ENCODE assay signal across 8 cellular contexts in genomic region chr19:49849433-49850220, GRCh38. TPM values are rescaled to one million over a fixed set of nuclear protein-coding genes. Genes with fewer than 3 reads are reported as not detected.
A peak's percentile ranks its signal among the peaks of the same experiment; 100 is the strongest.
DNase-seq lines count a peak whose midpoint lies in the region; ATAC-seq, FAIRE-seq and TF ChIP-seq lines count a peak whose summit lies in the region.

No MANE protein-coding gene starts in this region.

- H3K9me3 ChIP-seq in keratinocyte (ENCODE audit: control insufficient read depth, low read depth, low read length) (no peaks in the 10 kb centered on the region), suprapubic skin (no peaks in the 10 kb centered on the region)

- CTCF ChIA-PET in activated CD8-positive, alpha-beta memory T cell treated with anti-CD3 and anti-CD28 coated beads, Interleukin-2, amount 10 ng/mL, durations not matched to agents 7 days and 5 days (lab: Charles Lee): interaction anchor here (0.6 to 3.4 kb wide), 5 partner anchors 11 to 789 kb away, joined by 3 to 14 read pairs (median 4); partner anchors contain the start of gene FUZ

- peaks cover 26% of the 10 kb centered on the region for H3K4me1 ChIP-seq in keratinocyte (ENCODE audit: control insufficient read depth, extremely low read depth, insufficient read depth, low read length)
- H3K4me1 ChIP-seq in suprapubic skin: peaks cover 42% of the 10 kb centered on the region

- WGBS in suprapubic skin: 88% methylated on average over 15 of the region's 15 CpGs

- H3K27me3 Mint-ChIP-seq in activated CD8-positive, alpha-beta memory T cell treated with anti-CD3 and anti-CD28 coated beads, Interleukin-2, amount 10 ng/mL, durations not matched to agents 7 days and 5 days: peaks cover 21% of the 10 kb centered on the region
- H3K27me3 Mint-ChIP-seq in activated T-helper 2 cell treated with anti-CD3 and anti-CD28 coated beads, Interferon-gamma antibody, Interleukin-2, Interleukin-4, amounts not matched to agents 10 μg/mL and 5 μg/mL and 100 μg/mL, durations not matched to agents 14 hours and 24 hours and 36 hours (ENCODE audit: low read depth): no peaks in the 10 kb centered on the region

- peak overlapping the region; percentile 94 for H3K9ac ChIP-seq in keratinocyte (ENCODE audit: control insufficient read depth, extremely low read depth, insufficient read depth, low read length)

- H3K36me3 ChIP-seq in keratinocyte (ENCODE audit: control insufficient read depth in 2 of 2, extremely low read depth in 1 of 2, insufficient read depth in 2 of 2, low read length in 2 of 2) (no peaks in the 10 kb centered on the region), suprapubic skin (peaks cover 4% of the 10 kb centered on the region)

- no peak overlapping the region for H2AFZ ChIP-seq in keratinocyte (ENCODE audit: control insufficient read depth, low read length)

- dilution Hi-C loops in keratinocyte (cut with MboI; ENCODE audit: extremely low pct_ligation_motif_present, low sequenced_read_pairs): no loop called here

- H3K27ac ChIP-seq in keratinocyte (ENCODE audit: control insufficient read depth, insufficient read depth, low read length): no peak overlapping the region
- peak overlapping the region; percentile 99 for H3K27ac ChIP-seq in suprapubic skin

- peaks cover 42% of the 10 kb centered on the region for H3K4me1 Mint-ChIP-seq in activated CD8-positive, alpha-beta memory T cell treated with anti-CD3 and anti-CD28 coated beads, Interleukin-2, amount 10 ng/mL, durations not matched to agents 7 days and 5 days
- H3K4me1 Mint-ChIP-seq in activated T-helper 2 cell treated with anti-CD3 and anti-CD28 coated beads, Interferon-gamma antibody, Interleukin-2, Interleukin-4, amounts not matched to agents 10 μg/mL and 5 μg/mL and 100 μg/mL, durations not matched to agents 14 hours and 24 hours and 36 hours (ENCODE audit: low read depth): peaks cover 37% of the 10 kb centered on the region

- peaks cover 1% of the 10 kb centered on the region for H3K36me3 Mint-ChIP-seq in activated CD8-positive, alpha-beta memory T cell treated with anti-CD3 and anti-CD28 coated beads, Interleukin-2, amount 10 ng/mL, durations not matched to agents 7 days and 5 days
- H3K36me3 Mint-ChIP-seq in activated T-helper 2 cell treated with anti-CD3 and anti-CD28 coated beads, Interferon-gamma antibody, Interleukin-2, Interleukin-4, amounts not matched to agents 10 μg/mL and 5 μg/mL and 100 μg/mL, durations not matched to agents 14 hours and 24 hours and 36 hours (ENCODE audit: low read depth): peaks cover 15% of the 10 kb centered on the region

- H3K4me3 ChIP-seq in keratinocyte (ENCODE audit: control insufficient read depth in 2 of 3, extremely low read depth in 1 of 3, insufficient read depth in 2 of 3, low read depth in 1 of 3, low read length in 3 of 3) (peak overlapping the region in 1 of 3 experiments; percentile 88), suprapubic skin (peak overlapping the region; percentile 98)

- ATAC-seq in activated CD8-positive, alpha-beta memory T cell treated with anti-CD3 and anti-CD28 coated beads, Interleukin-2, amount 10 ng/mL, durations not matched to agents 7 days and 5 days: no peak
- no peak for ATAC-seq in HG02840 (IDR thresholded peaks at IDR 0.05; ENCODE audit: low FRiP score, unreplicated experiment)
- ATAC-seq in HG03521 (IDR thresholded peaks at IDR 0.05; ENCODE audit: unreplicated experiment): no peak
- no peak for ATAC-seq in HG03342 (IDR thresholded peaks at IDR 0.05; ENCODE audit: unreplicated experiment)

- TF ChIP-seq CTCF in keratinocyte (optimal IDR thresholded peaks at IDR 0.05 in 1 of 3, IDR thresholded peaks at IDR 0.05 in 1 of 3, conservative IDR thresholded peaks at IDR 0.05 in 1 of 3; ENCODE audit: extremely low read depth in 1 of 3, insufficient read depth in 2 of 3, low read length in 3 of 3) (no peak), suprapubic skin (IDR thresholded peaks at IDR 0.05) (no peak)

- peaks cover 2% of the 10 kb centered on the region for H3K9me3 Mint-ChIP-seq in activated CD8-positive, alpha-beta memory T cell treated with anti-CD3 and anti-CD28 coated beads, Interleukin-2, amount 10 ng/mL, durations not matched to agents 7 days and 5 days (ENCODE audit: low read depth)
- peaks cover 5% of the 10 kb centered on the region for H3K9me3 Mint-ChIP-seq in activated T-helper 2 cell treated with anti-CD3 and anti-CD28 coated beads, Interferon-gamma antibody, Interleukin-2, Interleukin-4, amounts not matched to agents 10 μg/mL and 5 μg/mL and 100 μg/mL, durations not matched to agents 14 hours and 24 hours and 36 hours

- H3K27me3 ChIP-seq in keratinocyte (ENCODE audit: control insufficient read depth, extremely low read depth, insufficient read depth, low read length): no peaks in the 10 kb centered on the region
- H3K27me3 ChIP-seq in suprapubic skin: no peaks in the 10 kb centered on the region

- TF ChIP-seq POLR2A in suprapubic skin (IDR thresholded peaks at IDR 0.05): no peak

- H3K4me3 Mint-ChIP-seq in activated CD8-positive, alpha-beta memory T cell treated with anti-CD3 and anti-CD28 coated beads, Interleukin-2, amount 10 ng/mL, durations not matched to agents 7 days and 5 days: peak overlapping the region; percentile 85
- H3K4me3 Mint-ChIP-seq in activated T-helper 2 cell treated with anti-CD3 and anti-CD28 coated beads, Interferon-gamma antibody, Interleukin-2, Interleukin-4, amounts not matched to agents 10 μg/mL and 5 μg/mL and 100 μg/mL, durations not matched to agents 14 hours and 24 hours and 36 hours (ENCODE audit: low read depth): peak overlapping the region; percentile 89

- no peak for TF ChIP-seq EP300 in suprapubic skin (IDR thresholded peaks at IDR 0.05)

- no peak for DNase-seq in activated CD8-positive, alpha-beta memory T cell treated with anti-CD3 and anti-CD28 coated beads, Interleukin-2, amount 10 ng/mL, durations not matched to agents 7 days and 5 days
- no peak for DNase-seq in activated CD8-positive, alpha-beta memory T cell treated with anti-CD3 and anti-CD28 coated beads, Interleukin-2, amount 50 U/mL, for 48 hours
- no peak for DNase-seq in activated T-helper 2 cell treated with anti-CD3 and anti-CD28 coated beads, Interferon-gamma antibody, Interleukin-2, Interleukin-4, amounts not matched to agents 10 μg/mL and 5 μg/mL and 100 μg/mL, durations not matched to agents 14 hours and 24 hours and 36 hours (ENCODE audit: low spot score)
- DNase-seq in keratinocyte (ENCODE audit: low read depth, low spot score) (no peak), suprapubic skin (ENCODE audit: low spot score in 2 of 2) (no peak)

- intact Hi-C loops in activated T-helper 2 cell treated with anti-CD3 and anti-CD28 coated beads, Interferon-gamma antibody, Interleukin-2, Interleukin-4, amounts not matched to agents 10 μg/mL and 5 μg/mL and 100 μg/mL, durations not matched to agents 14 hours and 24 hours and 36 hours (cut with micrococcal nuclease): loop anchor here (1.0 kb wide), 1 partner anchor 28 kb away; the partner anchor contains the start of genes AKT1S1 and TBC1D17

- peaks cover 22% of the 10 kb centered on the region for H3K79me2 ChIP-seq in keratinocyte (ENCODE audit: control insufficient read depth, insufficient read depth, low read length)

- H4K20me1 ChIP-seq in keratinocyte (ENCODE audit: control insufficient read depth, extremely low read depth, insufficient read depth, low read length): peaks cover 5% of the 10 kb centered on the region

- no peak for FAIRE-seq in keratinocyte (lab: Jason Lieb, UNC)

- H3K4me2 ChIP-seq in keratinocyte (ENCODE audit: control insufficient read depth, extremely low read depth, insufficient read depth, low read depth, low read length): peak overlapping the region; percentile 92

- no peaks in the 10 kb centered on the region for H3K9me1 ChIP-seq in keratinocyte (ENCODE audit: control insufficient read depth, extremely low read depth, insufficient read depth, low read length)

- peak overlapping the region; percentile 61 for H3K27ac Mint-ChIP-seq in activated CD8-positive, alpha-beta memory T cell treated with anti-CD3 and anti-CD28 coated beads, Interleukin-2, amount 10 ng/mL, durations not matched to agents 7 days and 5 days
- H3K27ac Mint-ChIP-seq in activated T-helper 2 cell treated with anti-CD3 and anti-CD28 coated beads, Interferon-gamma antibody, Interleukin-2, Interleukin-4, amounts not matched to agents 10 μg/mL and 5 μg/mL and 100 μg/mL, durations not matched to agents 14 hours and 24 hours and 36 hours: peak overlapping the region; percentile 52

RNA-seq across cellular contexts. Expression of gene PTOV1, which starts 1.3 kb away (rescaled TPM):
- total RNA-seq in activated CD8-positive, alpha-beta memory T cell treated with anti-CD3 and anti-CD28 coated beads, Interleukin-2, amount 10 ng/mL, durations not matched to agents 7 days and 5 days: 10 to 100 TPM; 78.2 to 79.4 TPM
- total RNA-seq in activated T-helper 2 cell treated with anti-CD3 and anti-CD28 coated beads, Interferon-gamma antibody, Interleukin-2, Interleukin-4, amounts not matched to agents 10 μg/mL and 5 μg/mL and 100 μg/mL, durations not matched to agents 14 hours and 24 hours and 36 hours: 127 and 134 TPM in 2 replicates
- polyA plus RNA-seq in keratinocyte: 22.9 to 49.0 TPM (median 32.1 TPM) in 3 replicates
- 54.8 TPM for polyA plus RNA-seq in keratinocyte (2011; ENCODE audit: low read depth)
- polyA plus RNA-seq in keratinocyte (2011; cell fraction: cytosol; rRNA removed): 22.2 and 39.2 TPM in 2 replicates
- 59.3 and 74.1 TPM in 2 replicates for polyA plus RNA-seq in keratinocyte (2011; cell fraction: nucleus; rRNA removed)
- 74.8 and 79.1 TPM in 2 replicates for polyA plus RNA-seq in keratinocyte (2012; ENCODE audit: low replicate concordance)
- 39.9 to 100 TPM (median 40.4 TPM) in 3 replicates for polyA minus RNA-seq in keratinocyte
- polyA minus RNA-seq in keratinocyte (2011; cell fraction: cytosol; rRNA and poly(A)+ RNA removed): 84.6 TPM
- polyA minus RNA-seq in keratinocyte (2011; cell fraction: nucleus; rRNA and poly(A)+ RNA removed): 26.4 and 29.0 TPM in 2 replicates
- total RNA-seq in suprapubic skin: 100 to 1,000 TPM in 1 of 4 donors, 10 to 100 TPM in 3; 82.2 to 147 (median 91.2) TPM

RNA-seq across cellular contexts. Expression of gene PNKP, which starts 17.7 kb away (rescaled TPM):
- total RNA-seq in activated CD8-positive, alpha-beta memory T cell treated with anti-CD3 and anti-CD28 coated beads, Interleukin-2, amount 10 ng/mL, durations not matched to agents 7 days and 5 days: 100 to 1,000 TPM; 130 to 133 TPM
- total RNA-seq in activated T-helper 2 cell treated with anti-CD3 and anti-CD28 coated beads, Interferon-gamma antibody, Interleukin-2, Interleukin-4, amounts not matched to agents 10 μg/mL and 5 μg/mL and 100 μg/mL, durations not matched to agents 14 hours and 24 hours and 36 hours: 111 and 117 TPM in 2 replicates
- polyA plus RNA-seq in keratinocyte: 19.3 to 26.4 TPM (median 19.6 TPM) in 3 replicates
- polyA plus RNA-seq in keratinocyte (2011; ENCODE audit: low read depth): 12.0 TPM
- 6.5 and 15.1 TPM in 2 replicates for polyA plus RNA-seq in keratinocyte (2011; cell fraction: cytosol; rRNA removed)
- polyA plus RNA-seq in keratinocyte (2011; cell fraction: nucleus; rRNA removed): 58.6 and 72.5 TPM in 2 replicates
- polyA plus RNA-seq in keratinocyte (2012; ENCODE audit: low replicate concordance): 20.7 and 36.0 TPM in 2 replicates
- 12.3 to 38.4 TPM (median 17.5 TPM) in 3 replicates for polyA minus RNA-seq in keratinocyte
- polyA minus RNA-seq in keratinocyte (2011; cell fraction: cytosol; rRNA and poly(A)+ RNA removed): 22.1 TPM
- polyA minus RNA-seq in keratinocyte (2011; cell fraction: nucleus; rRNA and poly(A)+ RNA removed): 29.1 and 33.6 TPM in 2 replicates
- 10 to 100 TPM; 26.0 to 53.3 (median 40.5) TPM for total RNA-seq in suprapubic skin

RNA-seq across cellular contexts. Expression of gene AKT1S1, which starts 27.5 kb away (rescaled TPM):
- 10 to 100 TPM; 13.4 to 21.2 TPM for total RNA-seq in activated CD8-positive, alpha-beta memory T cell treated with anti-CD3 and anti-CD28 coated beads, Interleukin-2, amount 10 ng/mL, durations not matched to agents 7 days and 5 days
- total RNA-seq in activated T-helper 2 cell treated with anti-CD3 and anti-CD28 coated beads, Interferon-gamma antibody, Interleukin-2, Interleukin-4, amounts not matched to agents 10 μg/mL and 5 μg/mL and 100 μg/mL, durations not matched to agents 14 hours and 24 hours and 36 hours: 26.6 and 29.7 TPM in 2 replicates
- polyA plus RNA-seq in keratinocyte: 27.2 to 43.8 TPM (median 28.8 TPM) in 3 replicates
- polyA plus RNA-seq in keratinocyte (2011; ENCODE audit: low read depth): 12.1 TPM
- 35.0 and 54.7 TPM in 2 replicates for polyA plus RNA-seq in keratinocyte (2011; cell fraction: cytosol; rRNA removed)
- 35.4 and 46.8 TPM in 2 replicates for polyA plus RNA-seq in keratinocyte (2011; cell fraction: nucleus; rRNA removed)
- polyA plus RNA-seq in keratinocyte (2012; ENCODE audit: low replicate concordance): 31.8 and 54.4 TPM in 2 replicates
- 15.9 to 41.5 TPM (median 21.8 TPM) in 3 replicates for polyA minus RNA-seq in keratinocyte
- polyA minus RNA-seq in keratinocyte (2011; cell fraction: cytosol; rRNA and poly(A)+ RNA removed): 43.9 TPM
- 12.0 and 15.3 TPM in 2 replicates for polyA minus RNA-seq in keratinocyte (2011; cell fraction: nucleus; rRNA and poly(A)+ RNA removed)
- total RNA-seq in suprapubic skin: 10 to 100 TPM; 19.3 to 25.1 (median 20.0) TPM

RNA-seq across cellular contexts. Expression of gene TBC1D17, which starts 27.9 kb away (rescaled TPM):
- total RNA-seq in activated CD8-positive, alpha-beta memory T cell treated with anti-CD3 and anti-CD28 coated beads, Interleukin-2, amount 10 ng/mL, durations not matched to agents 7 days and 5 days: 10 to 100 TPM; 26.2 to 39.3 TPM
- total RNA-seq in activated T-helper 2 cell treated with anti-CD3 and anti-CD28 coated beads, Interferon-gamma antibody, Interleukin-2, Interleukin-4, amounts not matched to agents 10 μg/mL and 5 μg/mL and 100 μg/mL, durations not matched to agents 14 hours and 24 hours and 36 hours: 40.0 and 42.3 TPM in 2 replicates
- polyA plus RNA-seq in keratinocyte: 9.0 to 25.6 TPM (median 9.4 TPM) in 3 replicates
- 5.1 TPM for polyA plus RNA-seq in keratinocyte (2011; ENCODE audit: low read depth)
- polyA plus RNA-seq in keratinocyte (2011; cell fraction: cytosol; rRNA removed): 15.5 and 20.2 TPM in 2 replicates
- polyA plus RNA-seq in keratinocyte (2011; cell fraction: nucleus; rRNA removed): 19.6 and 29.7 TPM in 2 replicates
- 22.6 and 24.6 TPM in 2 replicates for polyA plus RNA-seq in keratinocyte (2012; ENCODE audit: low replicate concordance)
- polyA minus RNA-seq in keratinocyte: 9.2 to 31.4 TPM (median 11.6 TPM) in 3 replicates
- 19.8 TPM for polyA minus RNA-seq in keratinocyte (2011; cell fraction: cytosol; rRNA and poly(A)+ RNA removed)
- polyA minus RNA-seq in keratinocyte (2011; cell fraction: nucleus; rRNA and poly(A)+ RNA removed): 12.9 and 17.7 TPM in 2 replicates
- total RNA-seq in suprapubic skin: 10 to 100 TPM; 40.5 to 93.4 (median 59.4) TPM

RNA-seq across cellular contexts. Expression of gene MED25, which starts 31.5 kb away (rescaled TPM):
- total RNA-seq in activated CD8-positive, alpha-beta memory T cell treated with anti-CD3 and anti-CD28 coated beads, Interleukin-2, amount 10 ng/mL, durations not matched to agents 7 days and 5 days: 10 to 100 TPM; 57.5 to 70.5 TPM
- 44.0 and 49.6 TPM in 2 replicates for total RNA-seq in activated T-helper 2 cell treated with anti-CD3 and anti-CD28 coated beads, Interferon-gamma antibody, Interleukin-2, Interleukin-4, amounts not matched to agents 10 μg/mL and 5 μg/mL and 100 μg/mL, durations not matched to agents 14 hours and 24 hours and 36 hours
- 12.5 to 37.0 TPM (median 13.9 TPM) in 3 replicates for polyA plus RNA-seq in keratinocyte
- polyA plus RNA-seq in keratinocyte (2011; ENCODE audit: low read depth): 20.1 TPM
- polyA plus RNA-seq in keratinocyte (2011; cell fraction: cytosol; rRNA removed): 20.7 and 27.7 TPM in 2 replicates
- 58.1 and 61.4 TPM in 2 replicates for polyA plus RNA-seq in keratinocyte (2011; cell fraction: nucleus; rRNA removed)
- polyA plus RNA-seq in keratinocyte (2012; ENCODE audit: low replicate concordance): 27.4 and 33.9 TPM in 2 replicates
- polyA minus RNA-seq in keratinocyte: 22.8 to 132 TPM (median 30.2 TPM) in 3 replicates
- polyA minus RNA-seq in keratinocyte (2011; cell fraction: cytosol; rRNA and poly(A)+ RNA removed): 34.0 TPM
- polyA minus RNA-seq in keratinocyte (2011; cell fraction: nucleus; rRNA and poly(A)+ RNA removed): 20.8 and 31.6 TPM in 2 replicates
- total RNA-seq in suprapubic skin: 10 to 100 TPM; 32.2 to 60.3 (median 40.8) TPM
